In the genomic region with DNA sequence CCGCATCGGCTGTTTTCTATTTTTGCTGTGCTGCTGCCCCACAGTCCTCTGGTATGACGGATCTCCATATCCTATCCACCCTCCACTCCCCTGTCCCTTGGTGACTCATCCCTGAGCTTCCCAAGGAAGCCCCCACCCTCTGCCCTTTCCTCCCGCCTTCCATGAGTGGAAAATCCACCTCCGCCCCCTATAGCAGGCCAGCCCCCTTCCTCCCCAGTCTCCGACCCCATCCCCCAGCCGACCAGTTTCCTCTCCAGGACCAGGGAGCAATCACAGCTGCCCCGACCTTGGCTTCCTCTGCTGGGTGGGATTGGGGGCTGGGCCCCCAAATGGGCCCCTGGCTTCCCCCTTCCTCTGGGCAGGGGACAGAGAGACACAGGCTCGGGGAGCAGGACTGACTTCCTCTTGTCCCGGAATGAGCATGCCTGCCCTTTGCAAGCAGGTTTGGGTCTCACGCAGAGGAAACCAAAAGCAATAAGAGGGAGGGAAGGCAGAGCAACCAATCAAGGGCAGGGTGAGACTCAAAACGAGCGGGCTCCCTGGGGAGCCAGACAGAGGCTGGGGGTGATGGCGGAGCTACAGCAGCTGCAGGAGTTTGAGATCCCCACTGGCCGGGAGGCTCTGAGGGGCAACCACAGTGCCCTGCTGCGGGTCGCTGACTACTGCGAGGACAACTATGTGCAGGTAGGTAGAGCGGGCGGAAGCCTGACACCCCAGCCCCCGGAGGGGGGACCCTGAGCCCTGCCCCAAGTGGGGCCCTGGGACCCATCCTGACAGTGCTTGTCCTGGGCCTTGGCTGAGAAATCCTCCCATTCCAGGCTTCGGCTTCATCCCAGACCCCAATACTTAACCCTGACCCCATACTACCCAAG, we compare ENCODE assay signal across 8 cellular contexts. TPM values are rescaled to one million over a fixed set of nuclear protein-coding genes. Genes with fewer than 3 reads are reported as not detected.
DNase-seq lines count a peak whose midpoint lies in the region; ATAC-seq and TF ChIP-seq lines count a peak whose summit lies in the region.

A gene with protein sequence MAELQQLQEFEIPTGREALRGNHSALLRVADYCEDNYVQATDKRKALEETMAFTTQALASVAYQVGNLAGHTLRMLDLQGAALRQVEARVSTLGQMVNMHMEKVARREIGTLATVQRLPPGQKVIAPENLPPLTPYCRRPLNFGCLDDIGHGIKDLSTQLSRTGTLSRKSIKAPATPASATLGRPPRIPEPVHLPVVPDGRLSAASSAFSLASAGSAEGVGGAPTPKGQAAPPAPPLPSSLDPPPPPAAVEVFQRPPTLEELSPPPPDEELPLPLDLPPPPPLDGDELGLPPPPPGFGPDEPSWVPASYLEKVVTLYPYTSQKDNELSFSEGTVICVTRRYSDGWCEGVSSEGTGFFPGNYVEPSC (plus strand): TSS at position 550 of the 872 bp plus-strand sequence. CDS start 18 bp downstream, at position 568.
Gene GNGT2, minus strand, starts transcription at position 417 of the 872 bp plus-strand sequence. CDS start 3,152 bp downstream, outside the sequence.

- TF ChIP-seq EP300 in SK-N-SH (IDR thresholded peaks at IDR 0.05; ENCODE audit: borderline replicate concordance in 1 of 2, low read depth in 1 of 2, low read length in 1 of 2) = no peak

- POLR2A ChIA-PET in SK-N-SH (lab: Yijun Ruan, JAX) = no interaction called here

- no peak within 1 kb of the TSS for H3K4me3 Mint-ChIP-seq in osteocyte (ENCODE audit: unreplicated experiment)

- peaks cover 8% of the 10 kb centered on the region for H3K27me3 Mint-ChIP-seq in osteocyte (ENCODE audit: unreplicated experiment)

- H3K27ac ChIP-seq in SK-N-SH (ENCODE audit: low read depth in 2 of 2, low read length in 1 of 2) = no peak within 1 kb of the TSS; a peak in 1 of 4 replicates
- H3K27ac ChIP-seq in lower lobe of right lung = peak within 1 kb of the TSS; percentile 80

- H3K36me3 ChIP-seq in SK-N-SH (replicated peaks in 1 of 2; ENCODE audit: control insufficient read depth in 1 of 2, insufficient read depth in 2 of 2, low read length in 1 of 2) = no peaks in the 10 kb centered on the region
- H3K36me3 ChIP-seq in lower lobe of right lung = no peaks in the 10 kb centered on the region

- H3K36me3 Mint-ChIP-seq in osteocyte (ENCODE audit: unreplicated experiment) = no peaks in the 10 kb centered on the region

- peak; percentile 20 for DNase-seq in SK-N-SH
- DNase-seq in amniotic epithelial cell (ENCODE audit: low read depth) = peak; percentile 13
- peak; percentile 59 for DNase-seq in lower lobe of right lung
- peak; percentile 60 for DNase-seq in stimulated activated naive CD4-positive, alpha-beta T cell treated with Interleukin-2 at 50 U/mL for 16 hours (lab: John Stamatoyannopoulos, UW)
- DNase-seq in osteocyte (ENCODE audit: extremely low spot score, unreplicated experiment) = no peak
- DNase-seq in DMS 273 (lab: John Stamatoyannopoulos, UW; ENCODE audit: unreplicated experiment) = no peak

- TF ChIP-seq CTCF in SK-N-SH (IDR thresholded peaks at IDR 0.05) (no peak), lower lobe of right lung (IDR thresholded peaks at IDR 0.05) (no peak), osteocyte (IDR thresholded peaks at IDR 0.05) (no peak)

- H2AFZ ChIP-seq in SK-N-SH (ENCODE audit: low read depth) = peak within 1 kb of the TSS; percentile 76

- no peaks in the 10 kb centered on the region for H3K79me2 ChIP-seq in SK-N-SH (ENCODE audit: insufficient read depth)

- H3K9me3 ChIP-seq in SK-N-SH (no peaks in the 10 kb centered on the region), lower lobe of right lung (no peaks in the 10 kb centered on the region)

- H3K27me3 ChIP-seq in SK-N-SH (ENCODE audit: insufficient read depth) (no peaks in the 10 kb centered on the region), lower lobe of right lung (ENCODE audit: low read depth) (no peaks in the 10 kb centered on the region)

- no peak for TF ChIP-seq RAD21 in SK-N-SH (IDR thresholded peaks at IDR 0.05; ENCODE audit: low read length)

- peaks cover 10% of the 10 kb centered on the region for H3F3A ChIP-seq in SK-N-SH (replicated peaks; ENCODE audit: insufficient read depth)

- peak within 1 kb of the TSS; percentile 71 for H3K4me2 ChIP-seq in SK-N-SH

- intact Hi-C loops in lower lobe of right lung (cut with DNase I) = no loop called here

- peaks cover 0 to 20% of the 10 kb centered on the region in 2 experiments; a peak in 3 of 4 replicates for H3K4me1 ChIP-seq in SK-N-SH (ENCODE audit: control insufficient read depth in 1 of 2, insufficient read depth in 2 of 2, low read depth in 1 of 2, low read length in 1 of 2)
- peaks cover 45% of the 10 kb centered on the region for H3K4me1 ChIP-seq in lower lobe of right lung

- CTCF ChIA-PET in SK-N-SH (lab: Yijun Ruan, JAX) = interaction anchor here (0.6 to 9.5 kb wide), 3 partner anchors 17 to 331 kb away, joined by 3 to 105 read pairs (median 32); partner anchors contain the start of gene PHOSPHO1

- ATAC-seq in GM18520 (IDR thresholded peaks at IDR 0.05; ENCODE audit: unreplicated experiment) = peak; percentile 78
- peak; percentile 83 for ATAC-seq in HG02852 (IDR thresholded peaks at IDR 0.05; ENCODE audit: unreplicated experiment)
- ATAC-seq in lower lobe of right lung = peak; percentile 69 to 72

- 31% methylated on average over 21 of the region's 22 CpGs for WGBS in SK-N-SH (ENCODE audit: low lambda C conversion rate)

- H4K20me1 ChIP-seq in SK-N-SH (ENCODE audit: insufficient read depth) = no peaks in the 10 kb centered on the region

- no peaks in the 10 kb centered on the region for H3K9me3 Mint-ChIP-seq in osteocyte (ENCODE audit: unreplicated experiment)

- no peak within 1 kb of the TSS for H3K27ac Mint-ChIP-seq in osteocyte (ENCODE audit: unreplicated experiment)

- H3K4me1 Mint-ChIP-seq in osteocyte (ENCODE audit: unreplicated experiment) = peaks cover 22% of the 10 kb centered on the region

- H3K4me3 ChIP-seq in SK-N-SH (ENCODE audit: low read depth in 2 of 2, low read length in 1 of 2) (peak within 1 kb of the TSS; percentile 22 to 40), lower lobe of right lung (peak within 1 kb of the TSS; percentile 64)

- H3K9ac ChIP-seq in SK-N-SH = peak within 1 kb of the TSS; percentile 42; the same call in 1 of the 2 replicates

- no peaks in the 10 kb centered on the region for H3K9me2 ChIP-seq in SK-N-SH

TF ChIP-seq in SK-N-SH, 30 proteins besides CTCF, POLR2A, EP300 and RAD21:
- TF ChIP-seq JUND (IDR thresholded peaks at IDR 0.05) (peak; percentile 64), REST (IDR thresholded peaks at IDR 0.05; ENCODE audit: low read depth, low read length) (0 out of 2 replicates have a peak, but pooled peaks have one; percentile 11), NRF1 (IDR thresholded peaks at IDR 0.05; ENCODE audit: low read depth, low read length) (no peak), ELF1 (IDR thresholded peaks at IDR 0.05) (no peak), GABPA (IDR thresholded peaks at IDR 0.05; ENCODE audit: low read depth) (0 out of 2 replicates have a peak, but pooled peaks have one; percentile 32), MEF2A (IDR thresholded peaks at IDR 0.05; ENCODE audit: borderline replicate concordance, low read depth) (no peak), FOSL2 (IDR thresholded peaks at IDR 0.05; ENCODE audit: borderline replicate concordance, low read depth) (peak; percentile 85), RCOR1 (IDR thresholded peaks at IDR 0.05; ENCODE audit: low read length) (no peak), TCF12 (IDR thresholded peaks at IDR 0.05) (0 out of 2 replicates have a peak, but pooled peaks have one; percentile 21)
- TF ChIP-seq, protein P1, sequence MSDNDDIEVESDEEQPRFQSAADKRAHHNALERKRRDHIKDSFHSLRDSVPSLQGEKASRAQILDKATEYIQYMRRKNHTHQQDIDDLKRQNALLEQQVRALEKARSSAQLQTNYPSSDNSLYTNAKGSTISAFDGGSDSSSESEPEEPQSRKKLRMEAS (IDR thresholded peaks at IDR 0.05; ENCODE audit: low read depth) = peak; percentile 66; the same call in 1 of the 2 replicates
TF ChIP-seq in SK-N-SH: peak in this region for 6.

RNA-seq across cellular contexts. Expression of the first gene that starts in this region (rescaled TPM):
- 2.8 and 4.7 TPM in 2 replicates for polyA plus RNA-seq in SK-N-SH (2012; rRNA removed)
- polyA plus RNA-seq in SK-N-SH (2012; cell fraction: cytosol; rRNA removed) = 1.8 and 2.8 TPM in 2 replicates
- polyA plus RNA-seq in SK-N-SH (2012; cell fraction: nucleus; rRNA removed) = 2.2 and 3.0 TPM in 2 replicates
- 46.8 TPM for total RNA-seq in lower lobe of right lung
- 0.19 TPM in 1 of 2 replicates, not detected in the other for total RNA-seq in osteocyte

RNA-seq across cellular contexts. Expression of gene GNGT2, which starts in this region (rescaled TPM):
- 10.4 and 11.0 TPM in 2 replicates for polyA plus RNA-seq in SK-N-SH (2012; rRNA removed)
- polyA plus RNA-seq in SK-N-SH (2012; cell fraction: cytosol; rRNA removed) = 11.8 and 12.9 TPM in 2 replicates
- 3.8 and 5.5 TPM in 2 replicates for polyA plus RNA-seq in SK-N-SH (2012; cell fraction: nucleus; rRNA removed)
- 21.1 TPM for total RNA-seq in lower lobe of right lung
- total RNA-seq in osteocyte = not detected in 2 replicates

Comparison
In these comparisons a context has a peak if more than half of its experiments do, and no peak if none do; other contexts are left out.
1. RNA of the first gene that starts in this region (total RNA-seq): 46.8 TPM in lower lobe of right lung (single experiment); 0.19 TPM in osteocyte; every median in the first group is over 10 times any median in the second.
2. RNA of gene GNGT2 (total RNA-seq): 21.1 TPM in lower lobe of right lung (single experiment); not detected in osteocyte; every median in the first group is over 10 times any median in the second.
3. DNase-seq: peak in SK-N-SH (single experiment), amniotic epithelial cell (single experiment), lower lobe of right lung (single experiment) and stimulated activated naive CD4-positive, alpha-beta T cell treated with Interleukin-2 at 50 U/mL for 16 hours (single experiment); none in osteocyte (single experiment) and DMS 273 (single experiment).
4. Peak in every context shown above with its lines, with median percentiles within 50 percentile points of each other: ATAC-seq.